11 cellular contexts compared by ENCODE assay signal in genomic region chr17:14201087-14201486, GRCh38. TPM values are rescaled to one million over a fixed set of nuclear protein-coding genes. Genes with fewer than 3 reads are reported as not detected.
DNase-seq lines count a peak whose midpoint lies in the region; ATAC-seq and TF ChIP-seq lines count a peak whose summit lies in the region.
"Had no signal": no experiment of that assay in that cellular context is flagged by ENCODE, and none has a peak within 500 bp of the region (broad histone marks: within the 10 kb centered on the region; RNA-seq: fewer than 3 reads in every experiment).

No MANE protein-coding gene starts in this region.

- no peak for TF ChIP-seq CTCF in neural progenitor cell (IDR thresholded peaks at IDR 0.05)
- no peak for TF ChIP-seq CTCF in uterus (IDR thresholded peaks at IDR 0.05)

- no peak overlapping the region for H2AFZ ChIP-seq in neural progenitor cell (replicated peaks)

- no peak for ATAC-seq in HG03460 (IDR thresholded peaks at IDR 0.05; ENCODE audit: unreplicated experiment)
- no peak for ATAC-seq in GM21717 (IDR thresholded peaks at IDR 0.05; ENCODE audit: unreplicated experiment)
- ATAC-seq in HG03521 (IDR thresholded peaks at IDR 0.05; ENCODE audit: unreplicated experiment) = no peak

- H3K4me1 Mint-ChIP-seq in CD4-positive, alpha-beta memory T cell = peaks cover 88 to 100% (median 97%) of the 10 kb centered on the region in 4 donors
- H3K4me1 Mint-ChIP-seq in neural progenitor cell = peaks cover 2% of the 10 kb centered on the region

- peak overlapping the region; percentile 60 for H3K27ac ChIP-seq in CD4-positive, alpha-beta memory T cell (ENCODE audit: low read depth, low read length)
- no peak overlapping the region for H3K27ac ChIP-seq in neural progenitor cell
- no peak overlapping the region for H3K27ac ChIP-seq in uterus
- H3K27ac ChIP-seq: cardiac muscle cell had no signal

- H3K9me3 ChIP-seq in CD4-positive, alpha-beta memory T cell (ENCODE audit: control insufficient read depth in 1 of 2, low read length in 2 of 2) = no peaks in the 10 kb centered on the region
- H3K9me3 ChIP-seq in adipocyte (ENCODE audit: control insufficient read depth, low read length) = no peaks in the 10 kb centered on the region
- no peaks in the 10 kb centered on the region for H3K9me3 ChIP-seq in neural progenitor cell (ENCODE audit: low read depth)
- H3K9me3 ChIP-seq in uterus = no peaks in the 10 kb centered on the region

- H3K9ac ChIP-seq in adipocyte (ENCODE audit: low read length) = no peak overlapping the region
- H3K9ac ChIP-seq in neural progenitor cell = no peak overlapping the region

- no peak for TF ChIP-seq POLR2A in uterus (IDR thresholded peaks at IDR 0.05)

- POLR2A ChIA-PET in CD4-positive, alpha-beta memory T cell (lab: Charles Lee; ENCODE audit: partially characterized antibody) = interaction anchor here (0.8 to 8.0 kb wide), 8 partner anchors 11 to 227 kb away, joined by 3 to 144 read pairs (median 4); partner anchors contain the start of genes COX10 and HS3ST3B1

- peaks cover 100% of the 10 kb centered on the region for H3K4me1 ChIP-seq in CD4-positive, alpha-beta memory T cell (ENCODE audit: insufficient read depth, low read length)
- H3K4me1 ChIP-seq in adipocyte (ENCODE audit: control insufficient read depth, insufficient read depth, low read length) (peaks cover 10% of the 10 kb centered on the region), neural progenitor cell (no peaks in the 10 kb centered on the region), uterus (no peaks in the 10 kb centered on the region)

- CTCF ChIA-PET in CD4-positive, alpha-beta memory T cell (lab: Charles Lee; ENCODE audit: partially characterized antibody) = interaction anchor here (0.9 to 7.9 kb wide), 4 partner anchors 92 to 131 kb away, joined by 3 to 59 read pairs (median 3); partner anchors contain the start of gene HS3ST3B1

- no peak overlapping the region for H3K4me2 ChIP-seq in neural progenitor cell

- H3K79me2 ChIP-seq in neural progenitor cell (ENCODE audit: low read depth) = no peaks in the 10 kb centered on the region

- no peaks in the 10 kb centered on the region for H3K27me3 Mint-ChIP-seq in CD4-positive, alpha-beta memory T cell
- peaks cover 2% of the 10 kb centered on the region for H3K27me3 Mint-ChIP-seq in neural progenitor cell (ENCODE audit: insufficient read depth, low read depth)

- intact Hi-C loops in CD4-positive, alpha-beta memory T cell (cut with micrococcal nuclease) = loop anchor here (1.0 to 10.0 kb wide), 6 partner anchors 99 to 1186 kb away; partner anchors contain the start of genes COX10 and ELAC2
- intact Hi-C loops in uterus (cut with DNase I; ENCODE audit: low total_unique reads) = no loop called here

- H3K36me3 Mint-ChIP-seq in CD4-positive, alpha-beta memory T cell = peaks cover 0 to 3% of the 10 kb centered on the region in 2 donors
- peaks cover 4% of the 10 kb centered on the region for H3K36me3 Mint-ChIP-seq in neural progenitor cell

- H3K36me3 ChIP-seq in CD4-positive, alpha-beta memory T cell (ENCODE audit: insufficient read depth, low read length) = no peaks in the 10 kb centered on the region
- H3K36me3 ChIP-seq in adipocyte (ENCODE audit: control insufficient read depth, insufficient read depth, low read length, severe bottlenecking) (no peaks in the 10 kb centered on the region), neural progenitor cell (no peaks in the 10 kb centered on the region), uterus (no peaks in the 10 kb centered on the region)
- H3K36me3 ChIP-seq: cardiac muscle cell had no signal

- H3K27ac Mint-ChIP-seq in CD4-positive, alpha-beta memory T cell = peak overlapping the region; percentile 89 to 98 (median 95)
- peak overlapping the region; percentile 51 for H3K27ac Mint-ChIP-seq in neural progenitor cell

- H4K20me1 ChIP-seq in neural progenitor cell (ENCODE audit: low read depth) = peaks cover 4% of the 10 kb centered on the region

- H3K27me3 ChIP-seq in CD4-positive, alpha-beta memory T cell (ENCODE audit: insufficient read depth, low read length) = no peaks in the 10 kb centered on the region
- H3K27me3 ChIP-seq in adipocyte (replicated peaks; ENCODE audit: control insufficient read depth, insufficient read depth, low read length) (no peaks in the 10 kb centered on the region), neural progenitor cell (no peaks in the 10 kb centered on the region), uterus (no peaks in the 10 kb centered on the region)
- H3K27me3 ChIP-seq: cardiac muscle cell had no signal

- H3K4me3 Mint-ChIP-seq in CD4-positive, alpha-beta memory T cell = peak overlapping the region; percentile 56 to 90 (median 78)
- H3K4me3 Mint-ChIP-seq in neural progenitor cell = no peak overlapping the region
- H3K4me3 Mint-ChIP-seq: nephron had no signal

- no peaks in the 10 kb centered on the region for H3F3A ChIP-seq in neural progenitor cell (ENCODE audit: low read depth)

- H3K9me3 Mint-ChIP-seq in CD4-positive, alpha-beta memory T cell = peaks cover 0 to 4% (median 0%) of the 10 kb centered on the region in 8 donors
- no peaks in the 10 kb centered on the region for H3K9me3 Mint-ChIP-seq in neural progenitor cell
- H3K9me3 Mint-ChIP-seq: nephron had no signal

- DNase-seq in CD4-positive, alpha-beta memory T cell = peak; percentile 73 to 87 (median 76)
- DNase-seq in T follicular helper cell (ENCODE audit: low read depth) (peak; percentile 26), adipocyte (ENCODE audit: low read depth) (peak; percentile 66), neural progenitor cell (ENCODE audit: low spot score) (no peak), uterus (no peak)
- DNase-seq: NCI-H446 had no signal

- peak overlapping the region; percentile 0 to 11 for H3K4me3 ChIP-seq in CD4-positive, alpha-beta memory T cell (ENCODE audit: low read length in 2 of 2)
- H3K4me3 ChIP-seq in adipocyte (ENCODE audit: low read length) (no peak overlapping the region), neural progenitor cell (no peak overlapping the region), uterus (no peak overlapping the region)
- H3K4me3 ChIP-seq: cardiac muscle cell had no signal

RNA-seq across cellular contexts. Expression of gene CDRT15, which starts 35.6 kb away (rescaled TPM):
- not detected for total RNA-seq in CD4-positive, alpha-beta memory T cell
- polyA plus RNA-seq in CD4-positive, alpha-beta memory T cell = not detected
- total RNA-seq in neural progenitor cell (ENCODE audit: low replicate concordance) (not detected in 2 replicates), uterus (not detected)
- total RNA-seq: cardiac muscle cell had no signal

Comparison
In these comparisons a context has a peak if more than half of its experiments do, and no peak if none do; other contexts are left out.
1. DNase-seq: peak in CD4-positive, alpha-beta memory T cell (5 of 5), T follicular helper cell (single experiment) and adipocyte (single experiment); none in neural progenitor cell (single experiment) and uterus (0 of 2).
2. H3K4me3 ChIP-seq: peak in CD4-positive, alpha-beta memory T cell (2 of 2); none in adipocyte (single experiment), neural progenitor cell (single experiment) and uterus (0 of 2).